1 cellular context compared by ENCODE assay signal in genomic region chr10:63628526-63629362, GRCh38.
TF ChIP-seq lines count a peak whose summit lies in the region.

No MANE protein-coding gene starts in this region.

TF ChIP-seq in H1, 55 proteins besides CTCF, POLR2A, EP300 and RAD21 (continued from another document):
- 0 out of 2 replicates have a peak, but pooled peaks have one; percentile 11 for TF ChIP-seq ATF3 (IDR thresholded peaks at IDR 0.05; ENCODE audit: insufficient read depth, low read depth, low read length)
- 0 out of 4 replicates have a peak, but pooled peaks of 1 of the 2 experiments have one; percentile 26 for TF ChIP-seq SIN3A (conservative IDR thresholded peaks at IDR 0.05 in 1 of 2, IDR thresholded peaks at IDR 0.05 in 1 of 2; ENCODE audit: low read depth in 1 of 2, low read length in 2 of 2)
- TF ChIP-seq MAX (IDR thresholded peaks at IDR 0.05): peak; percentile 26; the same call in 1 of the 2 replicates
- TF ChIP-seq FOSL1 (IDR thresholded peaks at IDR 0.05; ENCODE audit: insufficient read depth, low read depth, low read length): no peak
- TF ChIP-seq KDM1A (IDR thresholded peaks at IDR 0.05; ENCODE audit: borderline replicate concordance, low read length): no peak
- TF ChIP-seq TBP (IDR thresholded peaks at IDR 0.05; ENCODE audit: low read depth, low read length): peak; percentile 29
TF ChIP-seq in H1: peak in this region for 6.
